9 cellular contexts compared by ENCODE assay signal in genomic region chr17:50541916-50542688, GRCh38. TPM values are rescaled to one million over a fixed set of nuclear protein-coding genes. Genes with fewer than 3 reads are reported as not detected.
DNase-seq lines count a peak whose midpoint lies in the region; ATAC-seq and TF ChIP-seq lines count a peak whose summit lies in the region.
"Had no signal": no experiment of that assay in that cellular context is flagged by ENCODE, and none has a peak within 500 bp of the region (broad histone marks: within the 10 kb centered on the region; RNA-seq: fewer than 3 reads in every experiment).

No MANE protein-coding gene starts in this region.

- H3K36me3 ChIP-seq in BJ (ENCODE audit: control insufficient read depth, insufficient read depth, low read length), result no peaks in the 10 kb centered on the region
- peaks cover 8 to 10% of the 10 kb centered on the region in 2 donors for H3K36me3 ChIP-seq in duodenal mucosa (ENCODE audit: control insufficient read depth in 1 of 2, insufficient read depth in 2 of 2, low read length in 2 of 2)
- H3K36me3 ChIP-seq in lower lobe of right lung, result no peaks in the 10 kb centered on the region

- H3K27me3 ChIP-seq in BJ (ENCODE audit: control insufficient read depth, insufficient read depth, low read length) (no peaks in the 10 kb centered on the region), duodenal mucosa (ENCODE audit: control insufficient read depth in 1 of 2, insufficient read depth in 2 of 2, low read length in 2 of 2) (no peaks in the 10 kb centered on the region), lower lobe of right lung (ENCODE audit: low read depth) (no peaks in the 10 kb centered on the region)

- intact Hi-C loops in activated CD4-positive, alpha-beta memory T cell treated with anti-CD3 and anti-CD28 coated beads for 36 hours (cut with micrococcal nuclease), result loop anchor here (1.0 to 10.0 kb wide), 5 partner anchors 31 to 413 kb away; partner anchors contain the start of genes ACSF2 and ANKRD40
- intact Hi-C loops in lower lobe of right lung (cut with DNase I), result no loop called here

- H3K27ac ChIP-seq in duodenal mucosa (ENCODE audit: low read depth, low read length) (peak overlapping the region; percentile 77), lower lobe of right lung (peak overlapping the region; percentile 75)

- DNase-seq in BJ (ENCODE audit: low read depth), result peak; percentile 15
- DNase-seq in NCI-H526 treated with DMSO at 0.1 percent for 48 hours (lab: John Stamatoyannopoulos, UW), result peak; percentile 81
- peak; percentile 89 for DNase-seq in activated CD4-positive, alpha-beta memory T cell treated with anti-CD3 and anti-CD28 coated beads for 36 hours
- peak; percentile 90 for DNase-seq in lower lobe of right lung
- peak; percentile 61 to 81 (median 64) for DNase-seq in stimulated activated CD4-positive, alpha-beta T cell treated with anti-CD3 and anti-CD28 coated beads, TNF-alpha, amount 100 ng/mL, for 1 hour (ENCODE audit: low read depth in 3 of 3, low spot score in 1 of 3)

- POLR2A ChIA-PET in BJ (lab: Charles Lee), result no interaction called here
- POLR2A ChIA-PET in activated CD4-positive, alpha-beta memory T cell treated with anti-CD3 and anti-CD28 coated beads for 36 hours (lab: Charles Lee), result interaction anchor here (1.0 to 1.8 kb wide), 3 partner anchors 31 to 325 kb away, joined by 3 to 5 read pairs (median 3); no protein-coding TSS in a partner anchor

- H3K9me3 ChIP-seq in duodenal mucosa (ENCODE audit: control insufficient read depth in 1 of 2, low read length in 2 of 2), result no peaks in the 10 kb centered on the region
- H3K9me3 ChIP-seq in lower lobe of right lung, result no peaks in the 10 kb centered on the region

- no peaks in the 10 kb centered on the region for H3K9me3 Mint-ChIP-seq in activated CD4-positive, alpha-beta memory T cell treated with anti-CD3 and anti-CD28 coated beads for 36 hours

- peaks cover 6% of the 10 kb centered on the region for H3K27me3 Mint-ChIP-seq in activated CD4-positive, alpha-beta memory T cell treated with anti-CD3 and anti-CD28 coated beads for 36 hours

- H3K4me1 ChIP-seq in duodenal mucosa (ENCODE audit: control insufficient read depth in 1 of 2, insufficient read depth in 2 of 2, low read length in 2 of 2), result peaks cover 71 to 73% of the 10 kb centered on the region in 2 donors
- H3K4me1 ChIP-seq in lower lobe of right lung, result peaks cover 31% of the 10 kb centered on the region

- CTCF ChIA-PET in BJ (lab: Yijun Ruan, JAX), result interaction anchor here (0.8 to 4.1 kb wide), 15 partner anchors 8 to 300 kb away, joined by 3 to 21 read pairs (median 5); partner anchors contain the start of gene CACNA1G
- CTCF ChIA-PET in activated CD4-positive, alpha-beta memory T cell treated with anti-CD3 and anti-CD28 coated beads for 36 hours (lab: Charles Lee), result interaction anchor here (0.6 to 1.8 kb wide), 14 partner anchors 8 to 198 kb away, joined by 3 to 8 read pairs (median 3); partner anchors contain the start of genes CACNA1G and RSAD1

- peak; percentile 76 for ATAC-seq in HG03354 (IDR thresholded peaks at IDR 0.05; ENCODE audit: poor library complexity, severe bottlenecking, unreplicated experiment)
- ATAC-seq in lower lobe of right lung, result peak; percentile 94 to 95

- H3K36me3 Mint-ChIP-seq in activated CD4-positive, alpha-beta memory T cell treated with anti-CD3 and anti-CD28 coated beads for 36 hours, result no peaks in the 10 kb centered on the region

- H3K4me3 ChIP-seq in BJ (ENCODE audit: low read depth, low read length) (peak overlapping the region; percentile 59), duodenal mucosa (ENCODE audit: low read depth in 1 of 2, low read length in 2 of 2) (peak overlapping the region; percentile 69 to 72), lower lobe of right lung (peak overlapping the region; percentile 70)

- H3K4me3 Mint-ChIP-seq in activated CD4-positive, alpha-beta memory T cell treated with anti-CD3 and anti-CD28 coated beads for 36 hours, result peak overlapping the region; percentile 75

- H3K4me1 Mint-ChIP-seq in activated CD4-positive, alpha-beta memory T cell treated with anti-CD3 and anti-CD28 coated beads for 36 hours (ENCODE audit: low read depth), result peaks cover 16% of the 10 kb centered on the region

- H3K9ac ChIP-seq in duodenal mucosa (ENCODE audit: low read depth in 1 of 2, low read length in 2 of 2), result peak overlapping the region; percentile 54 to 73

- H3K27ac Mint-ChIP-seq in activated CD4-positive, alpha-beta memory T cell treated with anti-CD3 and anti-CD28 coated beads for 36 hours, result no peak overlapping the region

- TF ChIP-seq CTCF in BJ (IDR thresholded peaks at IDR 0.05; ENCODE audit: insufficient read depth, low read depth, low read length), result peak; percentile 16; the same call in 1 of the 2 replicates
- TF ChIP-seq CTCF in lower lobe of right lung (IDR thresholded peaks at IDR 0.05), result peak; percentile 31

- peak; percentile 44 for TF ChIP-seq POLR2A in GM19193 (IDR thresholded peaks at IDR 0.05; ENCODE audit: extremely low read depth, insufficient read depth, insufficient read length)

RNA-seq across cellular contexts. Expression of gene SPATA20, which starts 4.9 kb away (rescaled TPM):
- polyA plus RNA-seq in BJ (2011; rRNA removed), result 27.7 and 46.4 TPM in 2 replicates
- 27.6 and 31.0 TPM in 2 replicates for polyA minus RNA-seq in BJ (2011; rRNA and poly(A)+ RNA removed)
- 10 to 100 TPM; 22.8 to 23.4 TPM for total RNA-seq in activated CD4-positive, alpha-beta memory T cell treated with anti-CD3 and anti-CD28 coated beads for 36 hours
- 29.7 TPM for total RNA-seq in lower lobe of right lung

RNA-seq across cellular contexts. Expression of gene EPN3, which starts 9.6 kb away (rescaled TPM):
- polyA plus RNA-seq in BJ (2011; rRNA removed), result not detected in 2 replicates
- polyA minus RNA-seq in BJ (2011; rRNA and poly(A)+ RNA removed), result not detected in 2 replicates
- total RNA-seq in activated CD4-positive, alpha-beta memory T cell treated with anti-CD3 and anti-CD28 coated beads for 36 hours, result not detected
- 1.5 TPM for total RNA-seq in lower lobe of right lung
- total RNA-seq: activated CD8-positive, alpha-beta memory T cell treated with anti-CD3 and anti-CD28 coated beads for 36 hours had no signal

RNA-seq across cellular contexts. Expression of gene CACNA1G, which starts 18.4 kb away (rescaled TPM):
- 0.01 and 0.02 TPM in 2 replicates for polyA plus RNA-seq in BJ (2011; rRNA removed)
- polyA minus RNA-seq in BJ (2011; rRNA and poly(A)+ RNA removed), result 0.05 and 0.43 TPM in 2 replicates
- under 1 TPM in 1 of 2 experiments, not detected in 1; 0.05 TPM for total RNA-seq in activated CD4-positive, alpha-beta memory T cell treated with anti-CD3 and anti-CD28 coated beads for 36 hours
- 0.21 TPM for total RNA-seq in lower lobe of right lung

RNA-seq across cellular contexts. Expression of gene MYCBPAP, which starts 33.9 kb away (rescaled TPM):
- polyA plus RNA-seq in BJ (2011; rRNA removed), result 0.54 and 0.67 TPM in 2 replicates
- polyA minus RNA-seq in BJ (2011; rRNA and poly(A)+ RNA removed), result 0.10 and 0.14 TPM in 2 replicates
- total RNA-seq in activated CD4-positive, alpha-beta memory T cell treated with anti-CD3 and anti-CD28 coated beads for 36 hours, result 1 to 10 TPM; 8.1 to 8.5 TPM
- 3.8 TPM for total RNA-seq in lower lobe of right lung

Comparison
In these comparisons a context has a peak if more than half of its experiments do, and no peak if none do; other contexts are left out.
1. Peak in every context shown above with its lines: DNase-seq, ATAC-seq, H3K4me3 ChIP-seq and H3K27ac ChIP-seq.
2. DNase-seq: peak in every context shown above with its lines; median percentile 90 in lower lobe of right lung; 89 in activated CD4-positive, alpha-beta memory T cell treated with anti-CD3 and anti-CD28 coated beads for 36 hours; 81 in NCI-H526 treated with DMSO at 0.1 percent for 48 hours; 64 in stimulated activated CD4-positive, alpha-beta T cell treated with anti-CD3 and anti-CD28 coated beads, TNF-alpha, amount 100 ng/mL, for 1 hour; 15 in BJ.